7 cellular contexts compared by ENCODE assay signal in genomic region chr12:76764856-76765255, GRCh38.
DNase-seq lines count a peak whose midpoint lies in the region; ATAC-seq and TF ChIP-seq lines count a peak whose summit lies in the region.

No MANE protein-coding gene starts in this region.

- H3F3A ChIP-seq in OCI-LY1 (ENCODE audit: insufficient read depth, low read length) = no peaks in the 10 kb centered on the region

- H3K79me2 ChIP-seq in OCI-LY1 (ENCODE audit: insufficient read depth, low read length) = peaks cover 53% of the 10 kb centered on the region

- no peaks in the 10 kb centered on the region for H3K9me2 ChIP-seq in OCI-LY1 (ENCODE audit: low read depth, low read length)

- H4K20me1 ChIP-seq in OCI-LY1 (ENCODE audit: insufficient read depth, low read length) = no peaks in the 10 kb centered on the region

- ATAC-seq in HG03135 (IDR thresholded peaks at IDR 0.05; ENCODE audit: unreplicated experiment) (no peak), GM19467 (IDR thresholded peaks at IDR 0.05; ENCODE audit: unreplicated experiment) (no peak)

- no peak for TF ChIP-seq CTCF in GM12865 (IDR thresholded peaks at IDR 0.05; ENCODE audit: insufficient read depth, low read depth, low read length, missing control alignments)
- TF ChIP-seq CTCF in OCI-LY1 (IDR thresholded peaks at IDR 0.05; ENCODE audit: low read length) = no peak

- DNase-seq in GM12865 (ENCODE audit: low read depth) (peak; percentile 23), cerebellar nuclear complex (lab: John Stamatoyannopoulos, UW) (no peak)

- H3K27me3 ChIP-seq in OCI-LY1 (ENCODE audit: insufficient read depth, low read length) = no peaks in the 10 kb centered on the region
- H3K27me3 ChIP-seq in muscle layer of colon (ENCODE audit: control insufficient read depth in 1 of 2, insufficient read depth in 2 of 2, low read length in 2 of 2) = no peaks in the 10 kb centered on the region

- H3K9ac ChIP-seq in OCI-LY1 (ENCODE audit: low read length) = peak overlapping the region; percentile 94
- peak overlapping the region; percentile 69 for H3K9ac ChIP-seq in muscle layer of colon (ENCODE audit: low read length)

- peak overlapping the region; percentile 75 for H3K27ac ChIP-seq in OCI-LY1 (ENCODE audit: low read depth, low read length, poor library complexity, severe bottlenecking)
- peak overlapping the region; percentile 96 for H3K27ac ChIP-seq in cingulate gyrus (ENCODE audit: low read depth, low read length)
- H3K27ac ChIP-seq in muscle layer of colon (ENCODE audit: low read depth, low read length) = peak overlapping the region; percentile 59

- H2AFZ ChIP-seq in OCI-LY1 (ENCODE audit: low read length) = no peak overlapping the region

- H3K4me1 ChIP-seq in OCI-LY1 (ENCODE audit: insufficient read depth, low read length, severe bottlenecking) (peaks cover 36% of the 10 kb centered on the region), muscle layer of colon (ENCODE audit: insufficient read depth, low read length) (peaks cover 26% of the 10 kb centered on the region)

- H3K4me3 ChIP-seq in GM12865 (ENCODE audit: low read depth, low read length) (peak overlapping the region; percentile 68), OCI-LY1 (ENCODE audit: low read depth, low read length, poor library complexity, severe bottlenecking) (peak overlapping the region; percentile 90), muscle layer of colon (ENCODE audit: low read depth in 1 of 2, low read length in 2 of 2) (peak overlapping the region; percentile 56 to 77)

- H3K4me2 ChIP-seq in OCI-LY1 (ENCODE audit: low read length) = peak overlapping the region; percentile 99

- H3K9me3 ChIP-seq in OCI-LY1 (ENCODE audit: low read length) (no peaks in the 10 kb centered on the region), muscle layer of colon (ENCODE audit: low read length) (no peaks in the 10 kb centered on the region)

- H3K36me3 ChIP-seq in OCI-LY1 (ENCODE audit: insufficient read depth, low read length) (no peaks in the 10 kb centered on the region), muscle layer of colon (ENCODE audit: insufficient read depth, low read length) (no peaks in the 10 kb centered on the region)
